Comparison of ENCODE assay signal across 13 cellular contexts in the genomic region with DNA sequence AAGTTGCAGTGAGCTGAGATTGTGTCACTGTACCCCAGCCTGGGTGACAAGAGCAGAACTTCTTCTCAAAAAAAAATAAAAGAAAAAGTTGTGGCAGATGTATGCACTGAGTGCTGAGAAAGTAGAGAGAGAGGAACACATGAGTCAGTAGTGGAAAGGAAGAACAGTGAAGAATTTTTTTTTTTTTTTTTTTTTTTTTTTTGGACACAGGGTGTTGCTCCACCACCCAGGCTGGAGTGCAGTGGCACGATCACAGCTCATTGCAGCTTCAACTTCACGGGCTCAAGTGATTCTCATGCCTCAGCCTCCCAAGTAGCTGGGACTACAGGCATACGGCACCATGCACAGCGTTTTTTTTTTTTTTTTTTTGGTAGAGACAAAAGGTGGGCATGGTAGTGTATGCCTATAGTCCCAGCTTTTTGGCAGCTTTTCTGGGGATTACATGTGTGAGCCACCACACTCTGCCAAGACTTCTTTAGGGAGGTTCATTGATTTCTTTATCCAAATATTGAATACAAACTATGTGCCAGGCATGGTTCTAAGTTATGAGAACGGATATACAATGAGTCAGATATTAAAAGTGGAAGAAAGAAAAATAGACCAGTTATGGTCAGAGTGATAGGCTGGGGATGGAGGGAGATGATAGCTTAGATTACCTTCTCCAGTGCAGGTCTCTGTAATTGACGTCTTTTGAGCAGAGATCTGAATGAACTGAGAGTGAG.
DNase-seq lines count a peak whose midpoint lies in the region; ATAC-seq and TF ChIP-seq lines count a peak whose summit lies in the region.
"Had no signal": no experiment of that assay in that cellular context is flagged by ENCODE, and none has a peak within 500 bp of the region (broad histone marks: within the 10 kb centered on the region; RNA-seq: fewer than 3 reads in every experiment).

No MANE protein-coding gene starts in this region.

- DNase-seq in AG04450 (ENCODE audit: low read depth, low spot score) (no peak), MG63 (peak; percentile 68), endothelial cell (ENCODE audit: low spot score) (no peak), myocyte (ENCODE audit: low read depth) (peak; percentile 24), G401 (ENCODE audit: low spot score) (no peak), NK-92 (lab: John Stamatoyannopoulos, UW; ENCODE audit: unreplicated experiment) (no peak)
- no peak for DNase-seq in CD8-positive, alpha-beta memory T cell
- DNase-seq: activated effector memory CD4-positive, alpha-beta T cell treated with anti-CD3 and anti-CD28 coated beads, Interleukin-2, amount 50 U/mL, for 16 hours; C1 segment of cervical spinal cord; RPMI8226 had no signal

- no peak overlapping the region for H3K4me3 Mint-ChIP-seq in endothelial cell (ENCODE audit: unreplicated experiment)
- H3K4me3 Mint-ChIP-seq in CD8-positive, alpha-beta memory T cell, result no peak overlapping the region

- peak overlapping the region; percentile 0 for H3K27ac Mint-ChIP-seq in endothelial cell (ENCODE audit: unreplicated experiment)
- H3K27ac Mint-ChIP-seq in CD8-positive, alpha-beta memory T cell, result no peak overlapping the region

- peaks cover 5% of the 10 kb centered on the region for H3K36me3 Mint-ChIP-seq in endothelial cell (ENCODE audit: low read depth, unreplicated experiment)
- H3K36me3 Mint-ChIP-seq in CD8-positive, alpha-beta memory T cell, result peaks cover 0 to 2% (median 0%) of the 10 kb centered on the region in 3 donors

- H3K4me3 ChIP-seq in AG04450 (ENCODE audit: low read depth, low read length) (no peak overlapping the region), MG63 (no peak overlapping the region)
- H3K4me3 ChIP-seq in CD8-positive, alpha-beta memory T cell (ENCODE audit: low read length), result no peak overlapping the region
- H3K4me3 ChIP-seq: GM12878 had no signal

- no peaks in the 10 kb centered on the region for H3K9me3 Mint-ChIP-seq in endothelial cell (ENCODE audit: unreplicated experiment)
- peaks cover 0 to 2% (median 0%) of the 10 kb centered on the region in 5 donors for H3K9me3 Mint-ChIP-seq in CD8-positive, alpha-beta memory T cell

- TF ChIP-seq CTCF in AG04450 (IDR thresholded peaks at IDR 0.05; ENCODE audit: low read depth, low read length), result no peak
- TF ChIP-seq CTCF in endothelial cell (IDR thresholded peaks at IDR 0.05; ENCODE audit: unreplicated experiment), result no peak

- peaks cover 19% of the 10 kb centered on the region for H3K36me3 ChIP-seq in MG63
- no peaks in the 10 kb centered on the region for H3K36me3 ChIP-seq in CD8-positive, alpha-beta memory T cell (ENCODE audit: insufficient read depth, low read length)

- POLR2A ChIA-PET in AG04450 (lab: Yijun Ruan, JAX), result interaction anchor here (0.5 to 1.1 kb wide), 4 partner anchors 15 to 1343 kb away, joined by 4 to 5 read pairs (median 5); no protein-coding TSS in a partner anchor
- POLR2A ChIA-PET in CD8-positive, alpha-beta memory T cell (lab: Charles Lee), result no interaction called here

- in situ Hi-C loops in G401 (cut with HindIII; ENCODE audit: low sequenced_read_pairs), result no loop called here

- H3K4me1 Mint-ChIP-seq in endothelial cell (ENCODE audit: unreplicated experiment), result no peaks in the 10 kb centered on the region
- H3K4me1 Mint-ChIP-seq in CD8-positive, alpha-beta memory T cell, result no peaks in the 10 kb centered on the region

- ATAC-seq in HG03442 (IDR thresholded peaks at IDR 0.05; ENCODE audit: unreplicated experiment), result no peak
- ATAC-seq: activated CD4-positive, CD25-positive, alpha-beta regulatory T cell treated with anti-CD3 and anti-CD28 coated beads, Interleukin-2, amount 50 U/mL, for 24 hours; GM12878 had no signal

- H3K27me3 Mint-ChIP-seq in endothelial cell (ENCODE audit: unreplicated experiment), result peaks cover 1% of the 10 kb centered on the region
- peaks cover 16 to 22% of the 10 kb centered on the region in 2 donors for H3K27me3 Mint-ChIP-seq in CD8-positive, alpha-beta memory T cell

- H3K27me3 ChIP-seq in AG04450 (ENCODE audit: control insufficient read depth, insufficient read depth, low read length) (no peaks in the 10 kb centered on the region), MG63 (no peaks in the 10 kb centered on the region)
- H3K27me3 ChIP-seq in CD8-positive, alpha-beta memory T cell (ENCODE audit: insufficient read depth, low read length, poor library complexity, severe bottlenecking), result no peaks in the 10 kb centered on the region

- no peaks in the 10 kb centered on the region for H3K4me1 ChIP-seq in CD8-positive, alpha-beta memory T cell (ENCODE audit: insufficient read depth, low read length)

- H3K9me3 ChIP-seq in AG04450 (ENCODE audit: control insufficient read depth, insufficient read depth, low read length), result no peaks in the 10 kb centered on the region
- no peaks in the 10 kb centered on the region for H3K9me3 ChIP-seq in MG63
- no peaks in the 10 kb centered on the region for H3K9me3 ChIP-seq in CD8-positive, alpha-beta memory T cell (ENCODE audit: low read length)

- CTCF ChIA-PET in AG04450 (lab: Charles Lee), result interaction anchor here (0.5 to 2.6 kb wide), 5 partner anchors 12 to 311 kb away, joined by 3 to 7 read pairs (median 4); no protein-coding TSS in a partner anchor
- CTCF ChIA-PET in CD8-positive, alpha-beta memory T cell (lab: Charles Lee), result no interaction called here

- H3K27ac ChIP-seq in AG04450 (ENCODE audit: low read depth, low read length), result peak overlapping the region; percentile 71
- H3K27ac ChIP-seq in CD8-positive, alpha-beta memory T cell (ENCODE audit: low read depth, low read length), result no peak overlapping the region

Comparison
In these comparisons a context has a peak if more than half of its experiments do, and no peak if none do; other contexts are left out.
1. DNase-seq: peak in MG63 (single experiment) and myocyte (single experiment); none in AG04450 (single experiment), endothelial cell (single experiment), G401 (single experiment), CD8-positive, alpha-beta memory T cell (0 of 5) and NK-92 (single experiment).